In the genomic region with DNA sequence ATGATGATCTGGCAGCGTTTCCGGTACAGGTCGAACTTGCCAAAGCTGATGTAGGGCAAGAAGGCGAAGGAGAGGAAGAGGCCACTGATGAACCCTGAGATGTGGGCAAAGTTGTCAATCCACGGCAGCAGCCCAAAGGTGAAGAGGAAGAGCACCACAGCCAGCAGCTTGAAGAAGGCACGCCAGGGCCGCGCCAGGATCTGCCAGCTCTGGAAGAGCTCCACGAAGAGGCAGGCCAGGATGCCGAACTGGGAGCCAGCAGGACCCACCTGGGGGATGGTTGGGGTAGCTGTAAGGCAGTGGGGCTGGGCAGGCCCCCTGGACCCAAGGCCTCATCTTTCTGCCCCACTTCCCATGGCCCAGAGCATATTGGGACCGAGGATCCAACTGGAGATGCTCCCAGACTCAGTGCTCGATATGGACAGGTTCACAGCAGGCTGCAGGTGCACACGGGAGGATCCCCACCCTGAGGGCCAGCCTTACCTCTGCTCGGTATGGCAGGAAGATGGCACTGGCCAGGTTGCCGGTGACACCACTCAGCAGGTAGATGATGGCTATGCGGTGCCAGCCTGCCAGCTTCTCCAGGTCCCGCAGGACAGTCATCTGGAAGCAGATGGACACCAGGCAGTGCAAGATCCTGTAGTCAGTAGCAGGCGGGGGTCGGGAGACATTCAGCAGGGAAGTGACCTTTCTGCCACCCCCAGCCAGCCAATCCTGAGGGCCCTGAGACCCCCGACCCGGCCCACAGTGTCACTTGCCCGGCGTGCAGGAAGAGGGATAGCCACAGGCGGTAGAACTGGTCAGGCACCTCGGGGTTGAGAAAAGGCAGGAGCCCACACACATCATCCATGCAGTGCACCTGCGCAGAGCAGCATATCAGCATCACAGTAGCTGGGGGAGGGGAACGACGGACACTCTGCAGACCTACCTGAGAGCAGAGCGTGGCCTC, we compare ENCODE assay signal across 19 cellular contexts. TPM values are rescaled to one million over a fixed set of nuclear protein-coding genes. Genes with fewer than 3 reads are reported as not detected.
"Had no signal": no experiment of that assay in that cellular context is flagged by ENCODE, and none has a peak within 500 bp of the region (broad histone marks: within the 10 kb centered on the region; RNA-seq: fewer than 3 reads in every experiment).

No MANE protein-coding gene starts in this region.

- H3K9me3 ChIP-seq: gastroesophageal sphincter, heart right ventricle, mucosa of descending colon, transverse colon had no signal

- H3K4me3 ChIP-seq: gastroesophageal sphincter, heart right ventricle, mucosa of descending colon, transverse colon had no signal

- H3K9me3 Mint-ChIP-seq: naive thymus-derived CD4-positive, alpha-beta T cell; WTC11 had no signal

- H3K27ac Mint-ChIP-seq: activated CD8-positive, alpha-beta T cell treated with anti-CD3 and anti-CD28 coated beads, Interleukin-2, amount 10 ng/mL, durations not matched to agents 7 days and 5 days; activated naive CD8-positive, alpha-beta T cell; naive thymus-derived CD4-positive, alpha-beta T cell; WTC11 had no signal

- H3K27me3 ChIP-seq: gastroesophageal sphincter, heart right ventricle, transverse colon had no signal

- H3K4me1 Mint-ChIP-seq: WTC11 had no signal

- DNase-seq: activated CD4-positive, alpha-beta T cell treated with anti-CD3 and anti-CD28 coated beads for 4 hours; activated CD8-positive, alpha-beta memory T cell treated with anti-CD3 and anti-CD28 coated beads, Interleukin-2, amount 50 U/mL, for 4 hours; activated CD8-positive, alpha-beta T cell treated with anti-CD3 and anti-CD28 coated beads, Interleukin-2, amount 10 ng/mL, durations not matched to agents 7 days and 5 days; activated gamma-delta T cell treated with Interleukin-2 at 50 U/mL for 16 hours; anterior cingulate cortex; cerebellar nuclear complex; heart right ventricle; left colon; mammary epithelial cell; mucosa of descending colon; naive thymus-derived CD4-positive, alpha-beta T cell; retina; stimulated activated CD4-positive, alpha-beta T cell treated with anti-CD3 and anti-CD28 coated beads, Interleukin-2, amount 100 ng/mL, for 48 hours; stimulated activated naive CD4-positive, alpha-beta T cell treated with Interleukin-2 at 50 U/mL for 16 hours; T-helper 2 cell; transverse colon had no signal

- H3K4me3 Mint-ChIP-seq: activated CD8-positive, alpha-beta T cell treated with anti-CD3 and anti-CD28 coated beads, Interleukin-2, amount 10 ng/mL, durations not matched to agents 7 days and 5 days; activated naive CD8-positive, alpha-beta T cell; naive thymus-derived CD4-positive, alpha-beta T cell; WTC11 had no signal

- H3K27me3 Mint-ChIP-seq: activated naive CD8-positive, alpha-beta T cell; naive thymus-derived CD4-positive, alpha-beta T cell had no signal

- ATAC-seq: activated CD8-positive, alpha-beta T cell treated with anti-CD3 and anti-CD28 coated beads, Interleukin-2, amount 10 ng/mL, durations not matched to agents 7 days and 5 days; gastroesophageal sphincter; heart right ventricle; left colon; mucosa of descending colon; naive thymus-derived CD4-positive, alpha-beta T cell; WTC11 had no signal

- H3K27ac ChIP-seq: heart right ventricle, transverse colon had no signal

RNA-seq across cellular contexts. Expression of gene RHBDF1, which starts 13.7 kb away (rescaled TPM):
- polyA plus RNA-seq: naive thymus-derived CD4-positive, alpha-beta T cell had no signal
